In genomic region chr7:21428642-21428941, GRCh38 we compare ENCODE assay signal across 8 cellular contexts. TPM values are rescaled to one million over a fixed set of nuclear protein-coding genes. Genes with fewer than 3 reads are reported as not detected.
DNase-seq lines count a peak whose midpoint lies in the region; ATAC-seq and TF ChIP-seq lines count a peak whose summit lies in the region.

No MANE protein-coding gene starts in this region.

- peaks cover 48% of the 10 kb centered on the region for H3K4me1 Mint-ChIP-seq in activated CD4-positive, alpha-beta T cell treated with anti-CD3 and anti-CD28 coated beads, Interleukin-2, amount 10 ng/mL, durations not matched to agents 24 days and 14 days

- TF ChIP-seq CTCF in ascending aorta (IDR thresholded peaks at IDR 0.05) (no peak), liver (IDR thresholded peaks at IDR 0.05; ENCODE audit: low read depth, low read length, missing input control) (no peak), thoracic aorta (IDR thresholded peaks at IDR 0.05) (no peak)

- ATAC-seq in thoracic aorta (ENCODE audit: insufficient number of reproducible peaks, low FRiP score, low read depth) (no peak), HG03469 (IDR thresholded peaks at IDR 0.05; ENCODE audit: unreplicated experiment) (no peak), GM21390 (IDR thresholded peaks at IDR 0.05; ENCODE audit: unreplicated experiment) (no peak), HG02840 (IDR thresholded peaks at IDR 0.05; ENCODE audit: low FRiP score, unreplicated experiment) (no peak)

- H3K36me3 Mint-ChIP-seq in activated CD4-positive, alpha-beta T cell treated with anti-CD3 and anti-CD28 coated beads, Interleukin-2, amount 10 ng/mL, durations not matched to agents 24 days and 14 days (ENCODE audit: low read depth), result peaks cover 36% of the 10 kb centered on the region

- H3K36me3 ChIP-seq in ascending aorta (no peaks in the 10 kb centered on the region), liver (ENCODE audit: control insufficient read depth in 4 of 4, insufficient read depth in 3 of 4, low read depth in 1 of 4, low read length in 3 of 4) (no peaks in the 10 kb centered on the region), thoracic aorta (no peaks in the 10 kb centered on the region)

- no peak for TF ChIP-seq RAD21 in liver (IDR thresholded peaks at IDR 0.05)

- no peaks in the 10 kb centered on the region for H3K27me3 Mint-ChIP-seq in activated CD4-positive, alpha-beta T cell treated with anti-CD3 and anti-CD28 coated beads, Interleukin-2, amount 10 ng/mL, durations not matched to agents 24 days and 14 days

- WGBS in liver, result 7% methylated on average over 6 of the region's 6 CpGs

- H3K9me3 ChIP-seq in ascending aorta (no peaks in the 10 kb centered on the region), liver (ENCODE audit: control insufficient read depth in 4 of 4, low read length in 3 of 4) (no peaks in the 10 kb centered on the region), thoracic aorta (no peaks in the 10 kb centered on the region)

- H3K27ac ChIP-seq in ascending aorta (peak overlapping the region; percentile 97 to 98), liver (ENCODE audit: low read depth in 1 of 2, low read length in 2 of 2) (peak overlapping the region; percentile 60 to 95), thoracic aorta (peak overlapping the region; percentile 84 to 99)

- peak overlapping the region; percentile 96 for H3K4me3 Mint-ChIP-seq in activated CD4-positive, alpha-beta T cell treated with anti-CD3 and anti-CD28 coated beads, Interleukin-2, amount 10 ng/mL, durations not matched to agents 24 days and 14 days

- peak overlapping the region; percentile 5 to 28 for H3K9ac ChIP-seq in liver (ENCODE audit: low read depth in 1 of 2, low read length in 2 of 2)

- H3K4me1 ChIP-seq in ascending aorta (peaks cover 0 to 6% of the 10 kb centered on the region in 2 donors), liver (ENCODE audit: control insufficient read depth in 4 of 4, insufficient read depth in 4 of 4, low read length in 3 of 4) (peaks cover 0 to 16% (median 8%) of the 10 kb centered on the region in 4 donors), thoracic aorta (ENCODE audit: control insufficient read depth in 1 of 2, low read depth in 2 of 2) (peaks cover 25 to 50% of the 10 kb centered on the region in 2 donors)

- peak overlapping the region; percentile 55 to 87 for H3K4me3 ChIP-seq in ascending aorta
- H3K4me3 ChIP-seq in liver (ENCODE audit: low read depth in 1 of 3, low read length in 3 of 3), result peak overlapping the region; percentile 46 to 97 (median 68)
- H3K4me3 ChIP-seq in thoracic aorta, result peak overlapping the region; percentile 76

- H3K27me3 ChIP-seq in ascending aorta (no peaks in the 10 kb centered on the region), liver (ENCODE audit: control insufficient read depth in 4 of 4, insufficient read depth in 4 of 4, low read length in 3 of 4) (no peaks in the 10 kb centered on the region), thoracic aorta (replicated peaks; ENCODE audit: insufficient read depth) (no peaks in the 10 kb centered on the region)

- intact Hi-C loops in activated CD4-positive, alpha-beta T cell treated with anti-CD3 and anti-CD28 coated beads, Interleukin-2, amount 10 ng/mL, durations not matched to agents 24 days and 14 days (cut with micrococcal nuclease), result loop anchor here (5.0 to 10.0 kb wide), 6 partner anchors 54 to 1754 kb away; partner anchors contain the start of genes DNAH11, HYCC1 and NUP42
- intact Hi-C loops in ascending aorta (cut with DNase I), result loop anchor here (5.0 to 10.0 kb wide), 4 partner anchors 646 to 1754 kb away; partner anchors contain the start of genes IL6 and NUP42

- no peaks in the 10 kb centered on the region for H3K9me3 Mint-ChIP-seq in activated CD4-positive, alpha-beta T cell treated with anti-CD3 and anti-CD28 coated beads, Interleukin-2, amount 10 ng/mL, durations not matched to agents 24 days and 14 days

- H3K27ac Mint-ChIP-seq in activated CD4-positive, alpha-beta T cell treated with anti-CD3 and anti-CD28 coated beads, Interleukin-2, amount 10 ng/mL, durations not matched to agents 24 days and 14 days, result peak overlapping the region; percentile 95

- DNase-seq in activated CD4-positive, alpha-beta T cell treated with anti-CD3 and anti-CD28 coated beads, Interleukin-2, amount 10 ng/mL, durations not matched to agents 24 days and 14 days, result no peak
- DNase-seq in activated CD4-positive, alpha-beta T cell treated with anti-CD3 and anti-CD28 coated beads, Interleukin-2, amount 50 U/mL, for 1 hour, result no peak
- DNase-seq in ascending aorta (ENCODE audit: low spot score in 2 of 2) (no peak), thoracic aorta (ENCODE audit: low spot score) (no peak)

TF ChIP-seq in liver, 16 proteins besides CTCF, POLR2A, EP300 and RAD21:
- TF ChIP-seq JUND (IDR thresholded peaks at IDR 0.05), result no peak
- no peak for TF ChIP-seq HNF4A (conservative IDR thresholded peaks at IDR 0.05)
- no peak for TF ChIP-seq FOXA1 (IDR thresholded peaks at IDR 0.05)
- TF ChIP-seq TAF1 (conservative IDR thresholded peaks at IDR 0.05), result no peak
- TF ChIP-seq MAX (IDR thresholded peaks at IDR 0.05), result no peak
- TF ChIP-seq ATF3 (IDR thresholded peaks at IDR 0.05), result no peak
- no peak for TF ChIP-seq EGR1 (IDR thresholded peaks at IDR 0.05; ENCODE audit: low read depth in 2 of 2)
- TF ChIP-seq NR2F2 (IDR thresholded peaks at IDR 0.05), result no peak
- TF ChIP-seq FOXA2 (IDR thresholded peaks at IDR 0.05), result no peak
- no peak for TF ChIP-seq REST (IDR thresholded peaks at IDR 0.05)
- no peak for TF ChIP-seq YY1 (IDR thresholded peaks at IDR 0.05)
- no peak for TF ChIP-seq HNF4G (IDR thresholded peaks at IDR 0.05)
- TF ChIP-seq RXRA (IDR thresholded peaks at IDR 0.05), result no peak
- TF ChIP-seq ZBTB33 (IDR thresholded peaks at IDR 0.05), result no peak

RNA-seq across cellular contexts. Expression of gene SP4, which starts 0.7 kb away (rescaled TPM):
- 20.4 and 20.8 TPM in 2 replicates for total RNA-seq in activated CD4-positive, alpha-beta T cell treated with anti-CD3 and anti-CD28 coated beads, Interleukin-2, amount 10 ng/mL, durations not matched to agents 24 days and 14 days
- 2.9 TPM for total RNA-seq in ascending aorta
- total RNA-seq in liver, result 10 to 100 TPM; 12.1 to 13.2 TPM
- 1 to 10 TPM in 1 of 2 donors, under 1 TPM in 1; 0.61 to 1.3 TPM for polyA plus RNA-seq in liver
- total RNA-seq in thoracic aorta, result 1 to 10 TPM; 7.4 to 8.0 TPM
